ENCODE assay signal across 8 cellular contexts in genomic region chr10:112137381-112137987, GRCh38. TPM values are rescaled to one million over a fixed set of nuclear protein-coding genes. Genes with fewer than 3 reads are reported as not detected.
DNase-seq lines count a peak whose midpoint lies in the region; ATAC-seq and TF ChIP-seq lines count a peak whose summit lies in the region.

No MANE protein-coding gene starts in this region.

- no peaks in the 10 kb centered on the region for H3K36me3 Mint-ChIP-seq in CD4-positive, alpha-beta T cell (ENCODE audit: low read depth)
- no peaks in the 10 kb centered on the region for H3K36me3 Mint-ChIP-seq in progenitor cell of endocrine pancreas (ENCODE audit: insufficient read depth)

- H3K79me1 ChIP-seq in IMR-90 (ENCODE audit: low read depth in 1 of 2, low read length in 2 of 2): no peaks in the 10 kb centered on the region

- H4K8ac ChIP-seq in IMR-90 (ENCODE audit: low read depth in 2 of 2, low read length in 2 of 2): no peak overlapping the region

- no peaks in the 10 kb centered on the region for H3K9me3 Mint-ChIP-seq in CD4-positive, alpha-beta T cell
- no peaks in the 10 kb centered on the region for H3K9me3 Mint-ChIP-seq in progenitor cell of endocrine pancreas (ENCODE audit: low read depth)

- no peak overlapping the region for H2BK15ac ChIP-seq in IMR-90 (ENCODE audit: low read depth, low read length)

- H4K91ac ChIP-seq in IMR-90 (ENCODE audit: insufficient read depth, low read depth, low read length): no peak overlapping the region

- H3K23ac ChIP-seq in IMR-90 (ENCODE audit: low read depth, low read length): no peak overlapping the region

- no peak overlapping the region for H3K18ac ChIP-seq in IMR-90 (ENCODE audit: low read depth, low read length)

- H2AFZ ChIP-seq in IMR-90 (replicated peaks; ENCODE audit: low read length, poor library complexity): peak overlapping the region; percentile 49

- H3K4me1 ChIP-seq in IMR-90 (ENCODE audit: control insufficient read depth, insufficient read depth, low read length) (no peaks in the 10 kb centered on the region), SJSA1 (replicated peaks) (no peaks in the 10 kb centered on the region), uterus (no peaks in the 10 kb centered on the region)

- intact Hi-C loops in CD4-positive, alpha-beta T cell (cut with DNase I, micrococcal nuclease): loop anchor here (2.0 to 10.0 kb wide), 5 partner anchors 177 to 1823 kb away; no protein-coding TSS in a partner anchor
- intact Hi-C loops in IMR-90 (cut with micrococcal nuclease) (loop anchor here (1.0 to 5.0 kb wide), 3 partner anchors 178 to 1390 kb away; partner anchors contain the start of gene ADRA2A), Right ventricle myocardium superior (cut with DNase I) (loop anchor here (5.0 kb wide), 1 partner anchor 380 kb away; no protein-coding TSS in a partner anchor), uterus (cut with DNase I; ENCODE audit: low total_unique reads) (no loop called here)

- no peak overlapping the region for H3K4me3 Mint-ChIP-seq in CD4-positive, alpha-beta T cell
- no peak overlapping the region for H3K4me3 Mint-ChIP-seq in progenitor cell of endocrine pancreas (ENCODE audit: low read depth)

- peak; percentile 77 for TF ChIP-seq CTCF in CD4-positive, alpha-beta T cell (IDR thresholded peaks at IDR 0.05)
- TF ChIP-seq CTCF in IMR-90 (conservative IDR thresholded peaks at IDR 0.05; ENCODE audit: low read depth, low read length): peak; percentile 88
- TF ChIP-seq CTCF in progenitor cell of endocrine pancreas (IDR thresholded peaks at IDR 0.05; ENCODE audit: unreplicated experiment): peak; percentile 94
- TF ChIP-seq CTCF in uterus (IDR thresholded peaks at IDR 0.05): peak; percentile 65 to 81 (median 76)

- H3K27ac Mint-ChIP-seq in CD4-positive, alpha-beta T cell: no peak overlapping the region
- peak overlapping the region; percentile 50 for H3K27ac Mint-ChIP-seq in progenitor cell of endocrine pancreas

- TF ChIP-seq POLR2A in IMR-90 (IDR thresholded peaks at IDR 0.05; ENCODE audit: low read depth, low read length) (no peak), uterus (IDR thresholded peaks at IDR 0.05) (no peak)

- H3K27me3 ChIP-seq in CD4-positive, alpha-beta T cell (ENCODE audit: control insufficient read depth, insufficient read depth, low read length): no peaks in the 10 kb centered on the region
- H3K27me3 ChIP-seq in IMR-90 (ENCODE audit: control insufficient read depth, insufficient read depth, low read length): no peaks in the 10 kb centered on the region; the same call in 1 of the 2 replicates
- H3K27me3 ChIP-seq in SJSA1 (replicated peaks): no peaks in the 10 kb centered on the region
- no peaks in the 10 kb centered on the region for H3K27me3 ChIP-seq in uterus

- no peak overlapping the region for H3K4me3 ChIP-seq in IMR-90 (ENCODE audit: insufficient read depth, low read depth, low read length)
- no peak overlapping the region for H3K4me3 ChIP-seq in SJSA1
- H3K4me3 ChIP-seq in uterus: no peak overlapping the region

- no peak overlapping the region for H3K14ac ChIP-seq in IMR-90 (replicated peaks; ENCODE audit: low read depth, low read length)

- no peak overlapping the region for H3K9ac ChIP-seq in IMR-90 (ENCODE audit: low read depth, low read length)

- H2BK120ac ChIP-seq in IMR-90 (ENCODE audit: low read depth, low read length): no peak overlapping the region

- in situ Hi-C loops in IMR-90 (cut with MboI; ENCODE audit: low sequenced_read_pairs): loop anchor here (10.0 to 25.0 kb wide), 4 partner anchors 177 to 1825 kb away; partner anchors contain the start of gene SMNDC1

- peak; percentile 32 to 62 (median 42) for DNase-seq in CD4-positive, alpha-beta T cell
- DNase-seq in IMR-90: peak; percentile 49
- peak; percentile 56 to 74 for DNase-seq in SJSA1 (ENCODE audit: low read depth in 1 of 2, low spot score in 2 of 2)
- peak; percentile 60 for DNase-seq in activated naive CD4-positive, alpha-beta T cell treated with anti-CD3 and anti-CD28 coated beads, Interleukin-2, amount 50 U/mL, for 16 hours
- DNase-seq in Right ventricle myocardium superior: peak; percentile 78
- peak; percentile 84 for DNase-seq in progenitor cell of endocrine pancreas (ENCODE audit: low spot score, unreplicated experiment)
- peak; percentile 57 to 69 for DNase-seq in uterus

- H3K27me3 Mint-ChIP-seq in CD4-positive, alpha-beta T cell: no peaks in the 10 kb centered on the region
- H3K27me3 Mint-ChIP-seq in progenitor cell of endocrine pancreas: peaks cover 27% of the 10 kb centered on the region

- no peak overlapping the region for H2BK5ac ChIP-seq in IMR-90 (ENCODE audit: low read depth, low read length, poor library complexity, severe bottlenecking)

- no CpG with 5 or more reads among the region's 9 CpGs for WGBS in IMR-90 (ENCODE audit: extremely low coverage in 2 of 2, insufficient read length in 1 of 2), 2 experiments

- no peak overlapping the region for H2AK9ac ChIP-seq in IMR-90 (replicated peaks; ENCODE audit: low read depth, low read length, poor library complexity)

- H4K20me1 ChIP-seq in IMR-90 (ENCODE audit: insufficient read depth, low read length): no peaks in the 10 kb centered on the region

- ATAC-seq in CD4-positive, alpha-beta T cell (ENCODE audit: poor library complexity): peak; percentile 46
- ATAC-seq in GM19438 (IDR thresholded peaks at IDR 0.05; ENCODE audit: low read depth, unreplicated experiment) (peak; percentile 56), IMR-90 (ENCODE audit: low read depth) (peak; percentile 88), Right ventricle myocardium superior (ENCODE audit: poor library complexity) (peak; percentile 85)

- dilution Hi-C loops in IMR-90 (cut with HindIII; ENCODE audit: low sequenced_read_pairs, unreplicated experiment): no loop called here

- no peaks in the 10 kb centered on the region for H3K4me1 Mint-ChIP-seq in CD4-positive, alpha-beta T cell (ENCODE audit: low read depth)
- H3K4me1 Mint-ChIP-seq in progenitor cell of endocrine pancreas (ENCODE audit: low read depth): no peaks in the 10 kb centered on the region

- CTCF ChIA-PET in CD4-positive, alpha-beta T cell (lab: Charles Lee): interaction anchor here (0.9 to 1.8 kb wide), 4 partner anchors 9 to 1557 kb away, joined by 3 to 7 read pairs (median 6); no protein-coding TSS in a partner anchor
- CTCF ChIA-PET in IMR-90 (lab: Yijun Ruan, JAX): interaction anchor here (0.6 to 2.7 kb wide), 16 partner anchors 9 to 1524 kb away, joined by 3 to 17 read pairs (median 4); partner anchors contain the start of genes ADRA2A and GPAM

- no peak overlapping the region for H3K4ac ChIP-seq in IMR-90 (ENCODE audit: low read depth, low read length)

- H3K36me3 ChIP-seq in IMR-90 (ENCODE audit: control insufficient read depth, insufficient read depth, low read length) (no peaks in the 10 kb centered on the region), SJSA1 (no peaks in the 10 kb centered on the region; the same call in 1 of the 2 replicates), uterus (no peaks in the 10 kb centered on the region)

- H3K56ac ChIP-seq in IMR-90 (ENCODE audit: extremely low read depth, insufficient read depth, low read length): no peak overlapping the region

- no peak overlapping the region for H2AK5ac ChIP-seq in IMR-90 (ENCODE audit: low read depth, low read length)

- no peak overlapping the region for H3K27ac ChIP-seq in CD4-positive, alpha-beta T cell (ENCODE audit: low read depth, low read length)
- H3K27ac ChIP-seq in IMR-90 (ENCODE audit: insufficient read depth, low read length): no peak overlapping the region
- no peak overlapping the region for H3K27ac ChIP-seq in SJSA1
- H3K27ac ChIP-seq in uterus: no peak overlapping the region

- POLR2A ChIA-PET in CD4-positive, alpha-beta T cell (lab: Charles Lee): no interaction called here
- POLR2A ChIA-PET in IMR-90 (lab: Charles Lee; ENCODE audit: unreplicated experiment): no interaction called here

- no peak overlapping the region for H4K5ac ChIP-seq in IMR-90 (ENCODE audit: low read depth, low read length)

- H2BK20ac ChIP-seq in IMR-90 (ENCODE audit: low read depth, low read length): no peak overlapping the region

- H3K9me1 ChIP-seq in IMR-90 (ENCODE audit: insufficient read depth, low read length): no peaks in the 10 kb centered on the region

- BruUV-seq in IMR-90 (replicated peaks; lab: Mats Ljungman, UMichigan): no TSS peak

- H3K9me3 ChIP-seq in CD4-positive, alpha-beta T cell (ENCODE audit: control insufficient read depth, low read length): no peaks in the 10 kb centered on the region
- H3K9me3 ChIP-seq in IMR-90 (ENCODE audit: control insufficient read depth, insufficient read depth, low read length): no peaks in the 10 kb centered on the region
- no peaks in the 10 kb centered on the region for H3K9me3 ChIP-seq in SJSA1 (replicated peaks)
- H3K9me3 ChIP-seq in uterus: no peaks in the 10 kb centered on the region

- H3K4me2 ChIP-seq in IMR-90 (ENCODE audit: low read depth, low read length): no peak overlapping the region

- TF ChIP-seq RAD21 in IMR-90 (IDR thresholded peaks at IDR 0.05; ENCODE audit: low read length): peak; percentile 76

TF ChIP-seq in IMR-90, 13 proteins besides CTCF, POLR2A, EP300 and RAD21:
- TF ChIP-seq ELK1 (IDR thresholded peaks at IDR 0.05; ENCODE audit: borderline replicate concordance, low read depth, low read length) (no peak), SMC3 (IDR thresholded peaks at IDR 0.05; ENCODE audit: low read depth, low read length) (peak; percentile 53), MAZ (IDR thresholded peaks at IDR 0.05; ENCODE audit: borderline replicate concordance, low read depth, low read length) (peak; percentile 39; the same call in 1 of the 2 replicates)

RNA-seq across cellular contexts. Expression of gene GPAM, which starts 46.1 kb away (rescaled TPM):
- total RNA-seq in CD4-positive, alpha-beta T cell: 1 to 10 TPM; 4.8 to 6.7 TPM
- total RNA-seq in IMR-90 (2012; rRNA removed): 11.5 and 13.1 TPM in 2 replicates
- 3.0 and 3.5 TPM in 2 replicates for polyA plus RNA-seq in IMR-90 (2012; rRNA removed)
- 0.66 and 0.91 TPM in 2 replicates for polyA plus RNA-seq in IMR-90 (2012; cell fraction: cytosol; rRNA removed)
- polyA plus RNA-seq in IMR-90 (2012; cell fraction: nucleus; rRNA removed; ENCODE audit: low replicate concordance): 0.78 and 3.5 TPM in 2 replicates
- total RNA-seq in SJSA1 (2014; rRNA removed; shearing (Covaris generic)): 13.8 and 17.1 TPM in 2 replicates
- total RNA-seq in Right ventricle myocardium superior: 29.7 TPM
- 19.7 and 20.1 TPM in 2 replicates for total RNA-seq in progenitor cell of endocrine pancreas
- 10 to 100 TPM in 1 of 4 donors, 1 to 10 TPM in 3; 4.6 to 28.6 (median 7.7) TPM for total RNA-seq in uterus
